16 cellular contexts compared by ENCODE assay signal in the genomic region with DNA sequence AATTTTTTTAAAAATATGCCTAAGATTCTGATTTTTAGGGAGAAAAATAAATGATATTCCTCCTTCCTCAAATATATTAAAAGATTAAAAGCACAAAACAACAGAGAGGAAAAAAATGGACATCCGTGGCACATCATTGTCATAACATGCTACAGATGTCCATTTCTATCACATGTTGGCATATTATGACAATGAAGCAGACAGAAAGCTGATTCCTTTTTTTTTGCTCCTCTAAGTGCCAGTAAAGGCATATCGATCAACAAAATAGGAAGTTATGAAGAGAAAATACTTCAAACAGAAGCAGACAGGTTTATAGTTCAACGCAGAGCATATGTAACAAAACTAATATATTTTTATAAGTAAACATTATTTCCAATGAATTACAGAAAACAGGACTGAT. TPM values are rescaled to one million over a fixed set of nuclear protein-coding genes. Genes with fewer than 3 reads are reported as not detected.
DNase-seq lines count a peak whose midpoint lies in the region; ATAC-seq, FAIRE-seq and TF ChIP-seq lines count a peak whose summit lies in the region.
"Had no signal": no experiment of that assay in that cellular context is flagged by ENCODE, and none has a peak within 500 bp of the region (broad histone marks: within the 10 kb centered on the region; RNA-seq: fewer than 3 reads in every experiment).

No MANE protein-coding gene starts in this region.

- no peak overlapping the region for H3K9ac ChIP-seq in kidney (ENCODE audit: low read length in 2 of 2)

- peak overlapping the region; percentile 32 to 93 for H3K27ac Mint-ChIP-seq in natural killer cell treated with Interleukin-12 subunit alpha and Interleukin-12 subunit beta and Interleukin-15 and Interleukin-18, amount 100 ng/mL, for 72 hours
- H3K27ac Mint-ChIP-seq in endothelial cell (ENCODE audit: unreplicated experiment), result no peak overlapping the region
- H3K27ac Mint-ChIP-seq: CD4-positive, CD25-positive, alpha-beta regulatory T cell; stimulated activated effector memory CD8-positive, alpha-beta T cell treated with anti-CD3 and anti-CD28 coated beads, Interleukin-12 subunit alpha, Interleukin-12 subunit beta, amount 100 ng/mL, for 72 hours had no signal

- H3K36me3 ChIP-seq in kidney (ENCODE audit: control insufficient read depth in 1 of 2, insufficient read depth in 2 of 2, low read length in 2 of 2), result no peaks in the 10 kb centered on the region

- peak overlapping the region; percentile 75 for H3K4me3 Mint-ChIP-seq in natural killer cell treated with Interleukin-12 subunit alpha and Interleukin-12 subunit beta and Interleukin-15 and Interleukin-18, amount 100 ng/mL, for 72 hours
- H3K4me3 Mint-ChIP-seq in endothelial cell (ENCODE audit: unreplicated experiment), result no peak overlapping the region
- H3K4me3 Mint-ChIP-seq: stimulated activated effector memory CD8-positive, alpha-beta T cell treated with anti-CD3 and anti-CD28 coated beads, Interleukin-12 subunit alpha, Interleukin-12 subunit beta, amount 100 ng/mL, for 72 hours had no signal

- H3K27ac ChIP-seq in kidney (ENCODE audit: low read depth in 2 of 2, low read length in 2 of 2), result no peak overlapping the region

- ATAC-seq in GM18861 (IDR thresholded peaks at IDR 0.05; ENCODE audit: unreplicated experiment), result peak; percentile 7
- ATAC-seq in HG02678 (IDR thresholded peaks at IDR 0.05; ENCODE audit: unreplicated experiment), result peak; percentile 11
- ATAC-seq in natural killer cell treated with Interleukin-12 subunit alpha and Interleukin-12 subunit beta and Interleukin-15 and Interleukin-18, amount 100 ng/mL, for 72 hours, result no peak
- ATAC-seq in HG03469 (IDR thresholded peaks at IDR 0.05; ENCODE audit: unreplicated experiment), result no peak
- ATAC-seq: stimulated activated effector memory CD8-positive, alpha-beta T cell treated with anti-CD3 and anti-CD28 coated beads, Interleukin-12 subunit alpha, Interleukin-12 subunit beta, amount 100 ng/mL, for 72 hours had no signal

- H3K9me3 Mint-ChIP-seq in natural killer cell treated with Interleukin-12 subunit alpha and Interleukin-12 subunit beta and Interleukin-15 and Interleukin-18, amount 100 ng/mL, for 72 hours, result no peaks in the 10 kb centered on the region
- no peaks in the 10 kb centered on the region for H3K9me3 Mint-ChIP-seq in endothelial cell (ENCODE audit: unreplicated experiment)
- H3K9me3 Mint-ChIP-seq: stimulated activated effector memory CD8-positive, alpha-beta T cell treated with anti-CD3 and anti-CD28 coated beads, Interleukin-12 subunit alpha, Interleukin-12 subunit beta, amount 100 ng/mL, for 72 hours had no signal

- H3K4me1 Mint-ChIP-seq in natural killer cell treated with Interleukin-12 subunit alpha and Interleukin-12 subunit beta and Interleukin-15 and Interleukin-18, amount 100 ng/mL, for 72 hours (ENCODE audit: low read depth in 2 of 2), result peaks cover 7 to 11% of the 10 kb centered on the region in 2 donors
- no peaks in the 10 kb centered on the region for H3K4me1 Mint-ChIP-seq in endothelial cell (ENCODE audit: unreplicated experiment)

- peaks cover 0 to 6% of the 10 kb centered on the region in 2 donors for H3K4me1 ChIP-seq in kidney (ENCODE audit: control insufficient read depth in 1 of 2, insufficient read depth in 1 of 2, low read depth in 1 of 2, low read length in 2 of 2)

- intact Hi-C loops in kidney (cut with DNase I), result no loop called here

- no peak overlapping the region for H3K4me3 ChIP-seq in kidney (ENCODE audit: low read length in 2 of 2)

- H3K36me3 Mint-ChIP-seq in natural killer cell treated with Interleukin-12 subunit alpha and Interleukin-12 subunit beta and Interleukin-15 and Interleukin-18, amount 100 ng/mL, for 72 hours, result no peaks in the 10 kb centered on the region
- peaks cover 5% of the 10 kb centered on the region for H3K36me3 Mint-ChIP-seq in endothelial cell (ENCODE audit: low read depth, unreplicated experiment)
- H3K36me3 Mint-ChIP-seq: stimulated activated effector memory CD8-positive, alpha-beta T cell treated with anti-CD3 and anti-CD28 coated beads, Interleukin-12 subunit alpha, Interleukin-12 subunit beta, amount 100 ng/mL, for 72 hours had no signal

- TF ChIP-seq CTCF in endothelial cell (IDR thresholded peaks at IDR 0.05; ENCODE audit: unreplicated experiment), result no peak
- no peak for TF ChIP-seq CTCF in kidney (IDR thresholded peaks at IDR 0.05; ENCODE audit: borderline replicate concordance, extremely low read depth, insufficient read depth)

- no peaks in the 10 kb centered on the region for H3K27me3 Mint-ChIP-seq in natural killer cell treated with Interleukin-12 subunit alpha and Interleukin-12 subunit beta and Interleukin-15 and Interleukin-18, amount 100 ng/mL, for 72 hours
- H3K27me3 Mint-ChIP-seq in endothelial cell (ENCODE audit: unreplicated experiment), result no peaks in the 10 kb centered on the region
- H3K27me3 Mint-ChIP-seq: CD4-positive, CD25-positive, alpha-beta regulatory T cell had no signal

- no peak for FAIRE-seq in kidney (lab: Jason Lieb, UNC)
- FAIRE-seq: endothelial cell of umbilical vein had no signal

- no peaks in the 10 kb centered on the region for H3K9me3 ChIP-seq in kidney (ENCODE audit: control insufficient read depth in 1 of 2, low read length in 2 of 2)

- peak; percentile 65 for DNase-seq in OCI-M1 (lab: John Stamatoyannopoulos, UW)
- DNase-seq in natural killer cell treated with Interleukin-12 subunit alpha and Interleukin-12 subunit beta and Interleukin-15 and Interleukin-18, amount 100 ng/mL, for 72 hours (ENCODE audit: low spot score), result no peak
- DNase-seq in endothelial cell (ENCODE audit: low spot score), result no peak
- DNase-seq in kidney, result no peak
- DNase-seq in effector CD8-positive, alpha-beta T cell (lab: John Stamatoyannopoulos, UW), result no peak
- DNase-seq: activated CD8-positive, alpha-beta memory T cell treated with anti-CD3 and anti-CD28 coated beads, Interleukin-2, amount 50 U/mL, for 48 hours; glutamatergic neuron; NCI-H2171; SHP77 treated with DMSO at 0.1 percent for 48 hours; stimulated activated CD4-positive, alpha-beta T cell treated with anti-CD3 and anti-CD28 coated beads, Interleukin-4, amount 100 ng/mL, for 4 hours had no signal

RNA-seq across cellular contexts. Expression of gene KLHL8, which starts 11.2 kb away (rescaled TPM):
- 10 to 100 TPM; 15.7 to 18.8 TPM for total RNA-seq in natural killer cell treated with Interleukin-12 subunit alpha and Interleukin-12 subunit beta and Interleukin-15 and Interleukin-18, amount 100 ng/mL, for 72 hours
- total RNA-seq in endothelial cell (ENCODE audit: unreplicated experiment) (7.2 TPM), kidney (14.6 TPM)
- 5.9 TPM for polyA plus RNA-seq in kidney (ENCODE audit: insufficient read depth, low read depth, low replicate concordance)

Comparison
In these comparisons a context has a peak if more than half of its experiments do, and no peak if none do; other contexts are left out.
1. ATAC-seq: peak in GM18861 (single experiment) and HG02678 (single experiment); none in natural killer cell treated with Interleukin-12 subunit alpha and Interleukin-12 subunit beta and Interleukin-15 and Interleukin-18, amount 100 ng/mL, for 72 hours (0 of 2) and HG03469 (single experiment).